9 cellular contexts compared by ENCODE assay signal in genomic region chr19:55173717-55174409, GRCh38. TPM values are rescaled to one million over a fixed set of nuclear protein-coding genes. Genes with fewer than 3 reads are reported as not detected.
DNase-seq lines count a peak whose midpoint lies in the region; ATAC-seq, FAIRE-seq and TF ChIP-seq lines count a peak whose summit lies in the region.
"Had no signal": no experiment of that assay in that cellular context is flagged by ENCODE, and none has a peak within 500 bp of the region (broad histone marks: within the 10 kb centered on the region; RNA-seq: fewer than 3 reads in every experiment).

No MANE protein-coding gene starts in this region.

- H3K4me3 ChIP-seq in GM23248 (peak overlapping the region; percentile 71), NT2/D1 (ENCODE audit: insufficient read length, low read depth) (peak overlapping the region; percentile 62), sigmoid colon (peak overlapping the region in 3 of 4 donors; percentile 21 to 35 (median 31))

- no peaks in the 10 kb centered on the region for H3K9me3 ChIP-seq in GM23248 (ENCODE audit: low read depth)
- no peaks in the 10 kb centered on the region for H3K9me3 ChIP-seq in NT2/D1 (ENCODE audit: insufficient read depth, low read length)
- no peaks in the 10 kb centered on the region for H3K9me3 ChIP-seq in sigmoid colon

- DNase-seq in GM23248, result peak; percentile 90
- DNase-seq in NT2/D1 (ENCODE audit: low read depth, low spot score), result no peak
- DNase-seq in amniotic epithelial cell (ENCODE audit: low read depth), result peak; percentile 49
- DNase-seq in left ventricle myocardium superior, result peak; percentile 72
- no peak for DNase-seq in sigmoid colon
- DNase-seq in DMS79 (lab: John Stamatoyannopoulos, UW), result no peak

- 0 to 3% methylated on average over 10 to 37 of the region's 37 CpGs for WGBS in GM23248 (ENCODE audit: low coverage in 1 of 2, low lambda C conversion rate in 2 of 2, missing lambda C conversion rate in 2 of 2), 2 experiments
- WGBS in sigmoid colon, 2 donors, result 1% methylated on average over 37 of the region's 37 CpGs

- peak; percentile 76 for FAIRE-seq in A204.1 (lab: Jason Lieb, UNC)
- FAIRE-seq: islet of Langerhans had no signal

- TF ChIP-seq EP300 in sigmoid colon (IDR thresholded peaks at IDR 0.05), result no peak

- H2AFZ ChIP-seq in GM23248, result peak overlapping the region; percentile 89

- H3K9ac ChIP-seq in GM23248, result peak overlapping the region; percentile 63
- H3K9ac ChIP-seq in NT2/D1 (ENCODE audit: insufficient read length, low read depth), result peak overlapping the region; percentile 67

- peak overlapping the region; percentile 61 for H3K4me2 ChIP-seq in GM23248 (ENCODE audit: unreplicated experiment)

- H4K20me1 ChIP-seq in GM23248 (ENCODE audit: insufficient read depth), result no peaks in the 10 kb centered on the region

- in situ Hi-C loops in GM23248 (cut with MboI), result no loop called here

- intact Hi-C loops in left ventricle myocardium superior (cut with micrococcal nuclease) (no loop called here), sigmoid colon (cut with DNase I) (no loop called here)

- no peaks in the 10 kb centered on the region for H3K9me2 ChIP-seq in GM23248 (ENCODE audit: insufficient read depth)

- H3K4me1 ChIP-seq in GM23248 (ENCODE audit: insufficient read depth) (peaks cover 9% of the 10 kb centered on the region), NT2/D1 (ENCODE audit: insufficient read depth, insufficient read length) (peaks cover 12% of the 10 kb centered on the region), sigmoid colon (peaks cover 0 to 22% (median 12%) of the 10 kb centered on the region in 4 donors)

- TF ChIP-seq POLR2A in sigmoid colon (IDR thresholded peaks at IDR 0.05), result no peak

- TF ChIP-seq CTCF in sigmoid colon (IDR thresholded peaks at IDR 0.05), result no peak

- no peaks in the 10 kb centered on the region for H3K36me3 ChIP-seq in GM23248 (ENCODE audit: low read depth)
- no peaks in the 10 kb centered on the region for H3K36me3 ChIP-seq in NT2/D1 (ENCODE audit: insufficient read depth, insufficient read length, low read length)
- H3K36me3 ChIP-seq in sigmoid colon, result no peaks in the 10 kb centered on the region

- peaks cover 9% of the 10 kb centered on the region for H3F3A ChIP-seq in GM23248 (ENCODE audit: insufficient read depth)

- ATAC-seq in left ventricle myocardium superior, result peak; percentile 75
- no peak for ATAC-seq in GM18502 (IDR thresholded peaks at IDR 0.05; ENCODE audit: poor library complexity, unreplicated experiment)

- peaks cover 13% of the 10 kb centered on the region for H3K27me3 ChIP-seq in GM23248 (replicated peaks; ENCODE audit: insufficient read depth)
- peaks cover 28% of the 10 kb centered on the region for H3K27me3 ChIP-seq in NT2/D1 (ENCODE audit: insufficient read depth, insufficient read length)
- peaks cover 47 to 100% (median 97%) of the 10 kb centered on the region in 3 donors for H3K27me3 ChIP-seq in sigmoid colon

- H3K27ac ChIP-seq in GM23248 (no peak overlapping the region), sigmoid colon (no peak overlapping the region)

- H3K79me2 ChIP-seq in GM23248 (ENCODE audit: insufficient read depth), result no peaks in the 10 kb centered on the region

RNA-seq across cellular contexts. Expression of gene SYT5, which starts 6.2 kb away (rescaled TPM):
- not detected in 2 replicates for total RNA-seq in GM23248 (2014; rRNA removed; shearing (Covaris generic))
- polyA plus RNA-seq in GM23248 (2016; fragmentation: Nextera tagmentation; extraction: Ambion mirVana), result 0.28 and 0.38 TPM in 2 replicates
- total RNA-seq in left ventricle myocardium superior, result not detected
- 1 to 10 TPM in 3 of 4 donors, under 1 TPM in 1; 0.99 to 7.8 (median 2.4) TPM for total RNA-seq in sigmoid colon
- 1 to 10 TPM in 2 of 3 donors, under 1 TPM in 1; 0.69 to 9.6 (median 1.6) TPM for polyA plus RNA-seq in sigmoid colon

RNA-seq across cellular contexts. Expression of gene DNAAF3, which starts 7.5 kb away (rescaled TPM):
- 0.22 and 0.25 TPM in 2 replicates for total RNA-seq in GM23248 (2014; rRNA removed; shearing (Covaris generic))
- polyA plus RNA-seq in GM23248 (2016; fragmentation: Nextera tagmentation; extraction: Ambion mirVana), result 0.39 and 0.47 TPM in 2 replicates
- 0.87 TPM for total RNA-seq in left ventricle myocardium superior
- not detected for total RNA-seq in sigmoid colon
- polyA plus RNA-seq in sigmoid colon, result 1 to 10 TPM in 1 of 3 donors, not detected in 2; 1.1 TPM

RNA-seq across cellular contexts. Expression of gene TNNI3, which starts 16.3 kb away (rescaled TPM):
- not detected in 2 replicates for total RNA-seq in GM23248 (2014; rRNA removed; shearing (Covaris generic))
- 0.35 TPM in 1 of 2 replicates, not detected in the other for polyA plus RNA-seq in GM23248 (2016; fragmentation: Nextera tagmentation; extraction: Ambion mirVana)
- total RNA-seq in left ventricle myocardium superior, result 5,071 TPM
- total RNA-seq in sigmoid colon, result not detected
- 10 to 100 TPM in 1 of 3 donors, 1 to 10 TPM in 2; 3.6 to 45.5 (median 3.6) TPM for polyA plus RNA-seq in sigmoid colon

RNA-seq across cellular contexts. Expression of gene TNNT1, which starts 24.9 kb away (rescaled TPM):
- total RNA-seq in GM23248 (2014; rRNA removed; shearing (Covaris generic)), result 0.76 TPM in 1 of 2 replicates, not detected in the other
- 1.3 and 1.8 TPM in 2 replicates for polyA plus RNA-seq in GM23248 (2016; fragmentation: Nextera tagmentation; extraction: Ambion mirVana)
- total RNA-seq in left ventricle myocardium superior, result 50.2 TPM
- 1 to 10 TPM in 1 of 4 donors, not detected in 3; 2.2 TPM for total RNA-seq in sigmoid colon
- polyA plus RNA-seq in sigmoid colon, result 10 to 100 TPM in 1 of 3 donors, 1 to 10 TPM in 2; 1.4 to 17.4 (median 2.3) TPM

RNA-seq across cellular contexts. Expression of gene PTPRH, which starts 35.4 kb away (rescaled TPM):
- 0.43 and 2.9 TPM in 2 replicates for total RNA-seq in GM23248 (2014; rRNA removed; shearing (Covaris generic))
- polyA plus RNA-seq in GM23248 (2016; fragmentation: Nextera tagmentation; extraction: Ambion mirVana), result 0.28 and 0.49 TPM in 2 replicates
- 0.47 TPM for total RNA-seq in left ventricle myocardium superior
- 1 to 10 TPM in 3 of 4 donors, under 1 TPM in 1; 0.95 to 4.3 (median 2.0) TPM for total RNA-seq in sigmoid colon
- polyA plus RNA-seq in sigmoid colon, result 10 to 100 TPM; 31.2 to 61.3 (median 33.3) TPM

Comparison
In these comparisons a context has a peak if more than half of its experiments do, and no peak if none do; other contexts are left out.
1. DNase-seq: peak in GM23248 (single experiment), amniotic epithelial cell (single experiment) and left ventricle myocardium superior (single experiment); none in NT2/D1 (single experiment), sigmoid colon (single experiment) and DMS79 (single experiment).
2. RNA of gene TNNI3, which starts 16.3 kb away (total RNA-seq): 5,071 TPM in left ventricle myocardium superior (single experiment); not detected in GM23248 and not detected in sigmoid colon; every median in the first group is over 1,000 times any median in the second.
3. Peak in every context shown above with its lines, with median percentiles within 50 percentile points of each other: H3K4me3 ChIP-seq.